In genomic region chr6:133724726-133725125, GRCh38 we compare ENCODE assay signal across 1 cellular context.
TF ChIP-seq lines count a peak whose summit lies in the region.

No MANE protein-coding gene starts in this region.

TF ChIP-seq in H1, 55 proteins besides CTCF, POLR2A, EP300 and RAD21:
- TF ChIP-seq CHD7 (IDR thresholded peaks at IDR 0.05; ENCODE audit: insufficient replicate concordance, low read length) (no peak), RXRA (IDR thresholded peaks at IDR 0.05; ENCODE audit: insufficient read depth, low read depth, low read length) (no peak), TAF7 (optimal IDR thresholded peaks at IDR 0.05; ENCODE audit: borderline replicate concordance, low read depth, low read length) (no peak), MAFK (IDR thresholded peaks at IDR 0.05; ENCODE audit: low read depth, low read length) (no peak), TEAD4 (IDR thresholded peaks at IDR 0.05; ENCODE audit: low read depth, low read length) (0 out of 2 replicates have a peak, but pooled peaks have one; percentile 21), E2F6 (IDR thresholded peaks at IDR 0.05) (no peak), ATF2 (IDR thresholded peaks at IDR 0.05; ENCODE audit: low read length) (no peak)
TF ChIP-seq in H1: peak in this region for 1.
